Comparison of ENCODE assay signal across 2 cellular contexts in genomic region chr12:122312926-122313325, GRCh38.
TF ChIP-seq lines count a peak whose summit lies in the region.

No MANE protein-coding gene starts in this region.

TF ChIP-seq in GM23338, 12 proteins besides CTCF, POLR2A, EP300 and RAD21:
- TF ChIP-seq, protein P1, sequence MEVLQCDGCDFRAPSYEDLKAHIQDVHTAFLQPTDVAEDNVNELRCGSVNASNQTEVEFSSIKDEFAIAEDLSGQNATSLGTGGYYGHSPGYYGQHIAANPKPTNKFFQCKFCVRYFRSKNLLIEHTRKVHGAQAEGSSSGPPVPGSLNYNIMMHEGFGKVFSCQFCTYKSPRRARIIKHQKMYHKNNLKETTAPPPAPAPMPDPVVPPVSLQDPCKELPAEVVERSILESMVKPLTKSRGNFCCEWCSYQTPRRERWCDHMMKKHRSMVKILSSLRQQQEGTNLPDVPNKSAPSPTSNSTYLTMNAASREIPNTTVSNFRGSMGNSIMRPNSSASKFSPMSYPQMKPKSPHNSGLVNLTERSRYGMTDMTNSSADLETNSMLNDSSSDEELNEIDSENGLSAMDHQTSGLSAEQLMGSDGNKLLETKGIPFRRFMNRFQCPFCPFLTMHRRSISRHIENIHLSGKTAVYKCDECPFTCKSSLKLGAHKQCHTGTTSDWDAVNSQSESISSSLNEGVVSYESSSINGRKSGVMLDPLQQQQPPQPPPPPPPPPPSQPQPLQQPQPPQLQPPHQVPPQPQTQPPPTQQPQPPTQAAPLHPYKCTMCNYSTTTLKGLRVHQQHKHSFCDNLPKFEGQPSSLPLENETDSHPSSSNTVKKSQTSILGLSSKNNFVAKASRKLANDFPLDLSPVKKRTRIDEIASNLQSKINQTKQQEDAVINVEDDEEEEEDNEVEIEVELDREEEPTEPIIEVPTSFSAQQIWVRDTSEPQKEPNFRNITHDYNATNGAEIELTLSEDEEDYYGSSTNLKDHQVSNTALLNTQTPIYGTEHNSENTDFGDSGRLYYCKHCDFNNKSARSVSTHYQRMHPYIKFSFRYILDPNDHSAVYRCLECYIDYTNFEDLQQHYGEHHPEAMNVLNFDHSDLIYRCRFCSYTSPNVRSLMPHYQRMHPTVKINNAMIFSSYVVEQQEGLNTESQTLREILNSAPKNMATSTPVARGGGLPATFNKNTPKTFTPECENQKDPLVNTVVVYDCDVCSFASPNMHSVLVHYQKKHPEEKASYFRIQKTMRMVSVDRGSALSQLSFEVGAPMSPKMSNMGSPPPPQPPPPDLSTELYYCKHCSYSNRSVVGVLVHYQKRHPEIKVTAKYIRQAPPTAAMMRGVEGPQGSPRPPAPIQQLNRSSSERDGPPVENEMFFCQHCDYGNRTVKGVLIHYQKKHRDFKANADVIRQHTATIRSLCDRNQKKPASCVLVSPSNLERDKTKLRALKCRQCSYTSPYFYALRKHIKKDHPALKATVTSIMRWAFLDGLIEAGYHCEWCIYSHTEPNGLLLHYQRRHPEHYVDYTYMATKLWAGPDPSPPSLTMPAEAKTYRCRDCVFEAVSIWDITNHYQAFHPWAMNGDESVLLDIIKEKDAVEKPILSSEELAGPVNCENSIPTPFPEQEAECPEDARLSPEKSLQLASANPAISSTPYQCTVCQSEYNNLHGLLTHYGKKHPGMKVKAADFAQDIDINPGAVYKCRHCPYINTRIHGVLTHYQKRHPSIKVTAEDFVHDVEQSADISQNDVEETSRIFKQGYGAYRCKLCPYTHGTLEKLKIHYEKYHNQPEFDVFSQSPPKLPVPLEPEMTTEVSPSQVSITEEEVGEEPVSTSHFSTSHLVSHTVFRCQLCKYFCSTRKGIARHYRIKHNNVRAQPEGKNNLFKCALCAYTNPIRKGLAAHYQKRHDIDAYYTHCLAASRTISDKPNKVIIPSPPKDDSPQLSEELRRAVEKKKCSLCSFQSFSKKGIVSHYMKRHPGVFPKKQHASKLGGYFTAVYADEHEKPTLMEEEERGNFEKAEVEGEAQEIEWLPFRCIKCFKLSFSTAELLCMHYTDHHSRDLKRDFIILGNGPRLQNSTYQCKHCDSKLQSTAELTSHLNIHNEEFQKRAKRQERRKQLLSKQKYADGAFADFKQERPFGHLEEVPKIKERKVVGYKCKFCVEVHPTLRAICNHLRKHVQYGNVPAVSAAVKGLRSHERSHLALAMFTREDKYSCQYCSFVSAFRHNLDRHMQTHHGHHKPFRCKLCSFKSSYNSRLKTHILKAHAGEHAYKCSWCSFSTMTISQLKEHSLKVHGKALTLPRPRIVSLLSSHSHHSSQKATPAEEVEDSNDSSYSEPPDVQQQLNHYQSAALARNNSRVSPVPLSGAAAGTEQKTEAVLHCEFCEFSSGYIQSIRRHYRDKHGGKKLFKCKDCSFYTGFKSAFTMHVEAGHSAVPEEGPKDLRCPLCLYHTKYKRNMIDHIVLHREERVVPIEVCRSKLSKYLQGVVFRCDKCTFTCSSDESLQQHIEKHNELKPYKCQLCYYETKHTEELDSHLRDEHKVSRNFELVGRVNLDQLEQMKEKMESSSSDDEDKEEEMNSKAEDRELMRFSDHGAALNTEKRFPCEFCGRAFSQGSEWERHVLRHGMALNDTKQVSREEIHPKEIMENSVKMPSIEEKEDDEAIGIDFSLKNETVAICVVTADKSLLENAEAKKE (CRISPR knock-in tag; IDR thresholded peaks at IDR 0.05): no peak
- no peak for TF ChIP-seq JUNB (IDR thresholded peaks at IDR 0.05; ENCODE audit: unreplicated experiment)
- TF ChIP-seq NANOG (IDR thresholded peaks at IDR 0.05; ENCODE audit: borderline replicate concordance): no peak
- TF ChIP-seq EZH2phosphoT487 (IDR thresholded peaks at IDR 0.05; ENCODE audit: unreplicated experiment): no peak
- TF ChIP-seq ZNF331 (CRISPR knock-in tag; IDR thresholded peaks at IDR 0.05; ENCODE audit: low read depth): no peak
- TF ChIP-seq, protein P2, sequence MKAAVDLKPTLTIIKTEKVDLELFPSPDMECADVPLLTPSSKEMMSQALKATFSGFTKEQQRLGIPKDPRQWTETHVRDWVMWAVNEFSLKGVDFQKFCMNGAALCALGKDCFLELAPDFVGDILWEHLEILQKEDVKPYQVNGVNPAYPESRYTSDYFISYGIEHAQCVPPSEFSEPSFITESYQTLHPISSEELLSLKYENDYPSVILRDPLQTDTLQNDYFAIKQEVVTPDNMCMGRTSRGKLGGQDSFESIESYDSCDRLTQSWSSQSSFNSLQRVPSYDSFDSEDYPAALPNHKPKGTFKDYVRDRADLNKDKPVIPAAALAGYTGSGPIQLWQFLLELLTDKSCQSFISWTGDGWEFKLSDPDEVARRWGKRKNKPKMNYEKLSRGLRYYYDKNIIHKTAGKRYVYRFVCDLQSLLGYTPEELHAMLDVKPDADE (IDR thresholded peaks at IDR 0.05): no peak
- TF ChIP-seq, protein P3, sequence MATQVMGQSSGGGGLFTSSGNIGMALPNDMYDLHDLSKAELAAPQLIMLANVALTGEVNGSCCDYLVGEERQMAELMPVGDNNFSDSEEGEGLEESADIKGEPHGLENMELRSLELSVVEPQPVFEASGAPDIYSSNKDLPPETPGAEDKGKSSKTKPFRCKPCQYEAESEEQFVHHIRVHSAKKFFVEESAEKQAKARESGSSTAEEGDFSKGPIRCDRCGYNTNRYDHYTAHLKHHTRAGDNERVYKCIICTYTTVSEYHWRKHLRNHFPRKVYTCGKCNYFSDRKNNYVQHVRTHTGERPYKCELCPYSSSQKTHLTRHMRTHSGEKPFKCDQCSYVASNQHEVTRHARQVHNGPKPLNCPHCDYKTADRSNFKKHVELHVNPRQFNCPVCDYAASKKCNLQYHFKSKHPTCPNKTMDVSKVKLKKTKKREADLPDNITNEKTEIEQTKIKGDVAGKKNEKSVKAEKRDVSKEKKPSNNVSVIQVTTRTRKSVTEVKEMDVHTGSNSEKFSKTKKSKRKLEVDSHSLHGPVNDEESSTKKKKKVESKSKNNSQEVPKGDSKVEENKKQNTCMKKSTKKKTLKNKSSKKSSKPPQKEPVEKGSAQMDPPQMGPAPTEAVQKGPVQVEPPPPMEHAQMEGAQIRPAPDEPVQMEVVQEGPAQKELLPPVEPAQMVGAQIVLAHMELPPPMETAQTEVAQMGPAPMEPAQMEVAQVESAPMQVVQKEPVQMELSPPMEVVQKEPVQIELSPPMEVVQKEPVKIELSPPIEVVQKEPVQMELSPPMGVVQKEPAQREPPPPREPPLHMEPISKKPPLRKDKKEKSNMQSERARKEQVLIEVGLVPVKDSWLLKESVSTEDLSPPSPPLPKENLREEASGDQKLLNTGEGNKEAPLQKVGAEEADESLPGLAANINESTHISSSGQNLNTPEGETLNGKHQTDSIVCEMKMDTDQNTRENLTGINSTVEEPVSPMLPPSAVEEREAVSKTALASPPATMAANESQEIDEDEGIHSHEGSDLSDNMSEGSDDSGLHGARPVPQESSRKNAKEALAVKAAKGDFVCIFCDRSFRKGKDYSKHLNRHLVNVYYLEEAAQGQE (IDR thresholded peaks at IDR 0.05; ENCODE audit: unreplicated experiment): no peak
- no peak for TF ChIP-seq EZH2 (IDR thresholded peaks at IDR 0.05; ENCODE audit: low read depth, unreplicated experiment)
- no peak for TF ChIP-seq POLR2AphosphoS5 (IDR thresholded peaks at IDR 0.05; ENCODE audit: low read depth)
- TF ChIP-seq ZNF114 (CRISPR knock-in tag; IDR thresholded peaks at IDR 0.05): no peak

TF ChIP-seq in WTC11, 78 proteins besides CTCF, POLR2A, EP300 and RAD21 (continued from another document):
- TF ChIP-seq, protein P4, sequence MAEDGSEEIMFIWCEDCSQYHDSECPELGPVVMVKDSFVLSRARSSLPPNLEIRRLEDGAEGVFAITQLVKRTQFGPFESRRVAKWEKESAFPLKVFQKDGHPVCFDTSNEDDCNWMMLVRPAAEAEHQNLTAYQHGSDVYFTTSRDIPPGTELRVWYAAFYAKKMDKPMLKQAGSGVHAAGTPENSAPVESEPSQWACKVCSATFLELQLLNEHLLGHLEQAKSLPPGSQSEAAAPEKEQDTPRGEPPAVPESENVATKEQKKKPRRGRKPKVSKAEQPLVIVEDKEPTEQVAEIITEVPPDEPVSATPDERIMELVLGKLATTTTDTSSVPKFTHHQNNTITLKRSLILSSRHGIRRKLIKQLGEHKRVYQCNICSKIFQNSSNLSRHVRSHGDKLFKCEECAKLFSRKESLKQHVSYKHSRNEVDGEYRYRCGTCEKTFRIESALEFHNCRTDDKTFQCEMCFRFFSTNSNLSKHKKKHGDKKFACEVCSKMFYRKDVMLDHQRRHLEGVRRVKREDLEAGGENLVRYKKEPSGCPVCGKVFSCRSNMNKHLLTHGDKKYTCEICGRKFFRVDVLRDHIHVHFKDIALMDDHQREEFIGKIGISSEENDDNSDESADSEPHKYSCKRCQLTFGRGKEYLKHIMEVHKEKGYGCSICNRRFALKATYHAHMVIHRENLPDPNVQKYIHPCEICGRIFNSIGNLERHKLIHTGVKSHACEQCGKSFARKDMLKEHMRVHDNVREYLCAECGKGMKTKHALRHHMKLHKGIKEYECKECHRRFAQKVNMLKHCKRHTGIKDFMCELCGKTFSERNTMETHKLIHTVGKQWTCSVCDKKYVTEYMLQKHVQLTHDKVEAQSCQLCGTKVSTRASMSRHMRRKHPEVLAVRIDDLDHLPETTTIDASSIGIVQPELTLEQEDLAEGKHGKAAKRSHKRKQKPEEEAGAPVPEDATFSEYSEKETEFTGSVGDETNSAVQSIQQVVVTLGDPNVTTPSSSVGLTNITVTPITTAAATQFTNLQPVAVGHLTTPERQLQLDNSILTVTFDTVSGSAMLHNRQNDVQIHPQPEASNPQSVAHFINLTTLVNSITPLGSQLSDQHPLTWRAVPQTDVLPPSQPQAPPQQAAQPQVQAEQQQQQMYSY (CRISPR knock-in tag; IDR thresholded peaks at IDR 0.05): no peak
- TF ChIP-seq, protein P5, sequence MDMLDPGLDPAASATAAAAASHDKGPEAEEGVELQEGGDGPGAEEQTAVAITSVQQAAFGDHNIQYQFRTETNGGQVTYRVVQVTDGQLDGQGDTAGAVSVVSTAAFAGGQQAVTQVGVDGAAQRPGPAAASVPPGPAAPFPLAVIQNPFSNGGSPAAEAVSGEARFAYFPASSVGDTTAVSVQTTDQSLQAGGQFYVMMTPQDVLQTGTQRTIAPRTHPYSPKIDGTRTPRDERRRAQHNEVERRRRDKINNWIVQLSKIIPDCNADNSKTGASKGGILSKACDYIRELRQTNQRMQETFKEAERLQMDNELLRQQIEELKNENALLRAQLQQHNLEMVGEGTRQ (CRISPR knock-in tag; IDR thresholded peaks at IDR 0.05): no peak
- TF ChIP-seq AFF4 (CRISPR knock-in tag; IDR thresholded peaks at IDR 0.05; ENCODE audit: borderline replicate concordance): no peak
- no peak for TF ChIP-seq ETV6 (CRISPR knock-in tag; IDR thresholded peaks at IDR 0.05)
- no peak for TF ChIP-seq ZNF263 (CRISPR knock-in tag; IDR thresholded peaks at IDR 0.05; ENCODE audit: low read depth)
- no peak for TF ChIP-seq FOXK1 (CRISPR knock-in tag; IDR thresholded peaks at IDR 0.05)
- TF ChIP-seq, protein P6, sequence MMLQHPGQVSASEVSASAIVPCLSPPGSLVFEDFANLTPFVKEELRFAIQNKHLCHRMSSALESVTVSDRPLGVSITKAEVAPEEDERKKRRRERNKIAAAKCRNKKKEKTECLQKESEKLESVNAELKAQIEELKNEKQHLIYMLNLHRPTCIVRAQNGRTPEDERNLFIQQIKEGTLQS (CRISPR knock-in tag; conservative IDR thresholded peaks at IDR 0.05): no peak
- TF ChIP-seq SOX15 (CRISPR knock-in tag; IDR thresholded peaks at IDR 0.05): no peak
- TF ChIP-seq, protein P7, sequence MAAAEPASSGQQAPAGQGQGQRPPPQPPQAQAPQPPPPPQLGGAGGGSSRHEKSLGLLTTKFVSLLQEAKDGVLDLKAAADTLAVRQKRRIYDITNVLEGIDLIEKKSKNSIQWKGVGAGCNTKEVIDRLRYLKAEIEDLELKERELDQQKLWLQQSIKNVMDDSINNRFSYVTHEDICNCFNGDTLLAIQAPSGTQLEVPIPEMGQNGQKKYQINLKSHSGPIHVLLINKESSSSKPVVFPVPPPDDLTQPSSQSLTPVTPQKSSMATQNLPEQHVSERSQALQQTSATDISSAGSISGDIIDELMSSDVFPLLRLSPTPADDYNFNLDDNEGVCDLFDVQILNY (CRISPR knock-in tag; IDR thresholded peaks at IDR 0.05): no peak
- TF ChIP-seq, protein P8, sequence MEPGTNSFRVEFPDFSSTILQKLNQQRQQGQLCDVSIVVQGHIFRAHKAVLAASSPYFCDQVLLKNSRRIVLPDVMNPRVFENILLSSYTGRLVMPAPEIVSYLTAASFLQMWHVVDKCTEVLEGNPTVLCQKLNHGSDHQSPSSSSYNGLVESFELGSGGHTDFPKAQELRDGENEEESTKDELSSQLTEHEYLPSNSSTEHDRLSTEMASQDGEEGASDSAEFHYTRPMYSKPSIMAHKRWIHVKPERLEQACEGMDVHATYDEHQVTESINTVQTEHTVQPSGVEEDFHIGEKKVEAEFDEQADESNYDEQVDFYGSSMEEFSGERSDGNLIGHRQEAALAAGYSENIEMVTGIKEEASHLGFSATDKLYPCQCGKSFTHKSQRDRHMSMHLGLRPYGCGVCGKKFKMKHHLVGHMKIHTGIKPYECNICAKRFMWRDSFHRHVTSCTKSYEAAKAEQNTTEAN (CRISPR knock-in tag; IDR thresholded peaks at IDR 0.05): no peak
- no peak for TF ChIP-seq TEAD1 (CRISPR knock-in tag; IDR thresholded peaks at IDR 0.05)
- TF ChIP-seq CBFB (CRISPR knock-in tag; IDR thresholded peaks at IDR 0.05; ENCODE audit: low read depth): no peak
- no peak for TF ChIP-seq SP1 (CRISPR knock-in tag; conservative IDR thresholded peaks at IDR 0.05)
